Comparison of ENCODE assay signal across 23 cellular contexts in the genomic region with DNA sequence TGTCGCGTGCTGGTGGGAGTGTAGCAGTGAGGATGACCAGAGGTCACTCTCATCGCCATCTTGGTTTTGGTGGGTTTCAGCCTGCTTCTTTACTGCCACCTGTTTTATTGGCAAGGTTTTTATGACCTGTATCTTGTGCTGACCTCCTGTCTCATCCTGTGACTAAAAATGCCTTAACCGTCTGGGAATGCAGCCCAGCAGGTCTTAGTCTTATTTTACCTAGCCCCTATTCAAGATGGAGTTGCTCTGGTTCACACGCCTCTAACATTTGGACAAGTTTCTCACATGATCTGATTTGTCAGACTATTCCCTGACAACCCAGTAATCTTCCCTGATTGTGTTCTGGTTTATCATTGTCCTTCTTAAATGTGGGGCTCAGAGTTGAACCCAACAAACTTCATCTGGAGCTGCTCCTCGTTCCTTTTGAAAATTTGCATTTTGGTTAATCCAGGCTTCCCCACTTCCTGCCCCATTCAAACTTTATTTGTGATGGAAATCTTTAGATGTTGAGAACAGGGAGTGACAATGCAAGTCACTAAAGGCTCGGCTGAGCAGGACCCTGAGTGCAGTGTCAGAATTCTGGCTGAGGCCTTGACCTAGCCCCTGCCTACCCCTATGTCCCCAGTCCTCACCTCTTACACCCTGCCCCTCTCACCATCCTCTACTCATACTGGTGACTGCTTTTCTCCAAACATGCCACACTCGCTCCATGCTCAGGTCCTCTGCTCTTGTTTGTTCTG.
"Had no signal": no experiment of that assay in that cellular context is flagged by ENCODE, and none has a peak within 500 bp of the region (broad histone marks: within the 10 kb centered on the region; RNA-seq: fewer than 3 reads in every experiment).

No MANE protein-coding gene starts in this region.

- H3K36me3 ChIP-seq: breast epithelium, left ventricle myocardium inferior, pancreas, prostate gland, upper lobe of right lung had no signal

- H3K9me3 Mint-ChIP-seq: activated CD4-positive, alpha-beta memory T cell treated with anti-CD3 and anti-CD28 coated beads, Interleukin-2, amount 10 ng/mL, durations not matched to agents 7 days and 5 days; activated CD4-positive, alpha-beta T cell treated with anti-CD3 and anti-CD28 coated beads, Interleukin-2, amount 10 ng/mL, durations not matched to agents 7 days and 5 days; activated naive CD4-positive, alpha-beta T cell treated with anti-CD3 and anti-CD28 coated beads, Interleukin-2, amount 50 U/mL, for 72 hours; activated T-helper 2 cell treated with anti-CD3 and anti-CD28 coated beads, Interferon-gamma antibody, Interleukin-2, Interleukin-4, amounts not matched to agents 10 μg/mL and 5 μg/mL and 100 μg/mL, durations not matched to agents 14 hours and 24 hours and 36 hours; nephron; stimulated activated naive CD8-positive, alpha-beta T cell treated with anti-CD3 and anti-CD28 coated beads, Interleukin-15, Interleukin-2, amounts not matched to agents 100 ng/mL and 50 ng/mL, for 24 hours had no signal

- H3K27ac ChIP-seq: breast epithelium, left ventricle myocardium inferior, pancreas, prostate gland, skin epidermis, upper lobe of right lung had no signal

- H3K36me3 Mint-ChIP-seq: activated naive CD4-positive, alpha-beta T cell treated with anti-CD3 and anti-CD28 coated beads, Interleukin-2, amount 50 U/mL, for 72 hours had no signal

- H3K4me1 ChIP-seq: breast epithelium, prostate gland had no signal

- H3K27ac Mint-ChIP-seq: activated CD4-positive, alpha-beta memory T cell treated with anti-CD3 and anti-CD28 coated beads, Interleukin-2, amount 10 ng/mL, durations not matched to agents 7 days and 5 days; activated CD4-positive, alpha-beta T cell treated with anti-CD3 and anti-CD28 coated beads, Interleukin-2, amount 10 ng/mL, durations not matched to agents 7 days and 5 days; activated naive CD4-positive, alpha-beta T cell treated with anti-CD3 and anti-CD28 coated beads, Interleukin-2, amount 50 U/mL, for 72 hours; activated T-helper 2 cell treated with anti-CD3 and anti-CD28 coated beads, Interferon-gamma antibody, Interleukin-2, Interleukin-4, amounts not matched to agents 10 μg/mL and 5 μg/mL and 100 μg/mL, durations not matched to agents 14 hours and 24 hours and 36 hours; nephron; stimulated activated naive CD8-positive, alpha-beta T cell treated with anti-CD3 and anti-CD28 coated beads, Interleukin-15, Interleukin-2, amounts not matched to agents 100 ng/mL and 50 ng/mL, for 24 hours; T-helper 17 cell had no signal

- H3K9me3 ChIP-seq: breast epithelium, left ventricle myocardium inferior, pancreas, prostate gland, upper lobe of right lung had no signal

- DNase-seq: activated CD4-positive, alpha-beta memory T cell treated with anti-CD3 and anti-CD28 coated beads, Interleukin-2, amount 10 ng/mL, durations not matched to agents 7 days and 5 days; activated CD4-positive, alpha-beta T cell treated with anti-CD3 and anti-CD28 coated beads for 1 hour; activated CD4-positive, alpha-beta T cell treated with anti-CD3 and anti-CD28 coated beads, Interleukin-2, amount 10 ng/mL, durations not matched to agents 7 days and 5 days; activated naive CD4-positive, alpha-beta T cell; activated T-cell treated with anti-CD3 and anti-CD28 coated beads, Interleukin-2, amount 50 U/mL, for 48 hours; central memory CD4-positive, alpha-beta T cell; effector CD4-positive, alpha-beta T cell; left ventricle myocardium inferior; pancreas; retina; stimulated activated CD4-positive, alpha-beta T cell treated with anti-CD3 and anti-CD28 coated beads, Interleukin-12 subunit alpha, Interleukin-12 subunit beta, amount 100 ng/mL, for 4 hours; stimulated activated CD4-positive, alpha-beta T cell treated with anti-CD3 and anti-CD28 coated beads, Interleukin-4, amount 100 ng/mL, for 1 hour; T-helper 17 cell; T1000; upper lobe of right lung had no signal

- ATAC-seq: activated naive CD4-positive, alpha-beta T cell treated with anti-CD3 and anti-CD28 coated beads, Interleukin-2, amount 50 U/mL, for 72 hours; sciatic nerve; T-helper 17 cell had no signal

- H3K4me3 ChIP-seq: breast epithelium, left ventricle myocardium inferior, pancreas, prostate gland, skin epidermis, upper lobe of right lung had no signal

- H3K4me3 Mint-ChIP-seq: activated CD4-positive, alpha-beta memory T cell treated with anti-CD3 and anti-CD28 coated beads, Interleukin-2, amount 10 ng/mL, durations not matched to agents 7 days and 5 days; activated CD4-positive, alpha-beta T cell treated with anti-CD3 and anti-CD28 coated beads, Interleukin-2, amount 10 ng/mL, durations not matched to agents 7 days and 5 days; nephron; stimulated activated naive CD8-positive, alpha-beta T cell treated with anti-CD3 and anti-CD28 coated beads, Interleukin-15, Interleukin-2, amounts not matched to agents 100 ng/mL and 50 ng/mL, for 24 hours; T-helper 17 cell had no signal
